1 cellular context compared by ENCODE assay signal in genomic region chr2:74399785-74400184, GRCh38.
TF ChIP-seq lines count a peak whose summit lies in the region.

No MANE protein-coding gene starts in this region.

TF ChIP-seq in HCT116, 20 proteins besides CTCF, POLR2A, EP300 and RAD21 (continued from another document):
- TF ChIP-seq ZBTB33 (IDR thresholded peaks at IDR 0.05; ENCODE audit: extremely low read depth, insufficient replicate concordance, low read length), result no peak
- no peak for TF ChIP-seq POLR2AphosphoS5 (IDR thresholded peaks at IDR 0.05; ENCODE audit: low read depth, low read length)
- no peak for TF ChIP-seq JUND (IDR thresholded peaks at IDR 0.05)
- no peak for TF ChIP-seq ELF1 (IDR thresholded peaks at IDR 0.05; ENCODE audit: borderline replicate concordance, low read depth)
- no peak for TF ChIP-seq EZH2phosphoT487 (IDR thresholded peaks at IDR 0.05; ENCODE audit: borderline replicate concordance)
- TF ChIP-seq ATF3 (IDR thresholded peaks at IDR 0.05), result no peak
- TF ChIP-seq REST (IDR thresholded peaks at IDR 0.05; ENCODE audit: low read depth), result no peak
- TF ChIP-seq CEBPB (IDR thresholded peaks at IDR 0.05; ENCODE audit: low read depth), result no peak
- TF ChIP-seq SRF (IDR thresholded peaks at IDR 0.05; ENCODE audit: low read depth), result no peak
- no peak for TF ChIP-seq CBX3 (IDR thresholded peaks at IDR 0.05; ENCODE audit: low read depth)
- no peak for TF ChIP-seq TCF7L2 (IDR thresholded peaks at IDR 0.05; ENCODE audit: borderline replicate concordance, extremely low read depth, insufficient read depth, insufficient read length)
